Comparison of ENCODE assay signal across 20 cellular contexts in genomic region chr5:28914302-28914701, GRCh38.
"Had no signal": no experiment of that assay in that cellular context is flagged by ENCODE, and none has a peak within 500 bp of the region (broad histone marks: within the 10 kb centered on the region; RNA-seq: fewer than 3 reads in every experiment).

No MANE protein-coding gene starts in this region.

- ATAC-seq: activated naive CD8-positive, alpha-beta T cell treated with anti-CD3 and anti-CD28 coated beads, Interleukin-2, amount 50 U/mL, for 24 hours; mucosa of descending colon; naive thymus-derived CD4-positive, alpha-beta T cell; stimulated activated effector memory CD8-positive, alpha-beta T cell treated with anti-CD3 and anti-CD28 coated beads, Interleukin-12 subunit alpha, Interleukin-12 subunit beta, amount 100 ng/mL, for 72 hours had no signal

- H3K27ac Mint-ChIP-seq: activated naive CD4-positive, alpha-beta T cell treated with anti-CD3 and anti-CD28 coated beads for 36 hours; activated naive CD8-positive, alpha-beta T cell treated with anti-CD3 and anti-CD28 coated beads, Interleukin-2, amount 50 U/mL, for 24 hours; activated T-helper 2 cell treated with anti-CD3 and anti-CD28 coated beads, Interferon-gamma antibody, Interleukin-2, Interleukin-4, amounts not matched to agents 10 μg/mL and 5 μg/mL and 100 μg/mL, durations not matched to agents 14 hours and 24 hours and 36 hours; memory B cell; naive thymus-derived CD4-positive, alpha-beta T cell; stimulated activated effector memory CD8-positive, alpha-beta T cell treated with anti-CD3 and anti-CD28 coated beads, Interleukin-12 subunit alpha, Interleukin-12 subunit beta, amount 100 ng/mL, for 72 hours had no signal

- H3K27me3 ChIP-seq: esophagus squamous epithelium, tibial artery, vagina had no signal

- H3K27me3 Mint-ChIP-seq: activated naive CD8-positive, alpha-beta T cell treated with anti-CD3 and anti-CD28 coated beads, Interleukin-2, amount 50 U/mL, for 24 hours; memory B cell; naive thymus-derived CD4-positive, alpha-beta T cell had no signal

- H3K36me3 ChIP-seq: esophagus squamous epithelium, left ventricle myocardium inferior, tibial artery, vagina had no signal

- H3K9me3 ChIP-seq: mucosa of descending colon, vagina had no signal

- H3K36me3 Mint-ChIP-seq: memory B cell; naive thymus-derived CD4-positive, alpha-beta T cell; stimulated activated effector memory CD8-positive, alpha-beta T cell treated with anti-CD3 and anti-CD28 coated beads, Interleukin-12 subunit alpha, Interleukin-12 subunit beta, amount 100 ng/mL, for 72 hours had no signal

- H3K27ac ChIP-seq: esophagus squamous epithelium, left ventricle myocardium inferior, tibial artery, vagina had no signal

- H3K4me3 Mint-ChIP-seq: activated naive CD4-positive, alpha-beta T cell treated with anti-CD3 and anti-CD28 coated beads for 36 hours; activated naive CD8-positive, alpha-beta T cell treated with anti-CD3 and anti-CD28 coated beads, Interleukin-2, amount 50 U/mL, for 24 hours; memory B cell; naive thymus-derived CD4-positive, alpha-beta T cell; stimulated activated effector memory CD8-positive, alpha-beta T cell treated with anti-CD3 and anti-CD28 coated beads, Interleukin-12 subunit alpha, Interleukin-12 subunit beta, amount 100 ng/mL, for 72 hours had no signal

- H3K4me1 ChIP-seq: esophagus squamous epithelium, left ventricle myocardium inferior, tibial artery, vagina had no signal

- DNase-seq: activated CD4-positive, alpha-beta T cell treated with anti-CD3 and anti-CD28 coated beads, Interleukin-2, amount 50 U/mL, for 4 hours; activated CD4-positive, CD25-positive, alpha-beta regulatory T cell treated with anti-CD3 and anti-CD28 coated beads, Interleukin-2, amount 50 U/mL, for 72 hours; activated naive CD4-positive, alpha-beta T cell treated with anti-CD3 and anti-CD28 coated beads for 36 hours; activated naive CD8-positive, alpha-beta T cell treated with anti-CD3 and anti-CD28 coated beads, Interleukin-2, amount 50 U/mL, for 24 hours; activated T-cell treated with anti-CD3 and anti-CD28 coated beads for 4 hours; aorta; cerebellar nuclear complex; effector CD8-positive, alpha-beta T cell; esophagus squamous epithelium; hippocampal formation; left ventricle myocardium inferior; mucosa of descending colon; naive thymus-derived CD4-positive, alpha-beta T cell; posterior cingulate gyrus; retina; tibial artery had no signal

- H3K4me3 ChIP-seq: esophagus squamous epithelium, left ventricle myocardium inferior, mucosa of descending colon, tibial artery, vagina had no signal

- H3K4me1 Mint-ChIP-seq: activated naive CD8-positive, alpha-beta T cell treated with anti-CD3 and anti-CD28 coated beads, Interleukin-2, amount 50 U/mL, for 24 hours; memory B cell; stimulated activated effector memory CD8-positive, alpha-beta T cell treated with anti-CD3 and anti-CD28 coated beads, Interleukin-12 subunit alpha, Interleukin-12 subunit beta, amount 100 ng/mL, for 72 hours had no signal
